Comparison of ENCODE assay signal across 9 cellular contexts in genomic region chr19:5432687-5433086, GRCh38. TPM values are rescaled to one million over a fixed set of nuclear protein-coding genes. Genes with fewer than 3 reads are reported as not detected.
"Had no signal": no experiment of that assay in that cellular context is flagged by ENCODE, and none has a peak within 500 bp of the region (broad histone marks: within the 10 kb centered on the region; RNA-seq: fewer than 3 reads in every experiment).

No MANE protein-coding gene starts in this region.

- H3K9ac ChIP-seq: GM23248 had no signal

- DNase-seq: GM23248, GOT3, H9, HCEC 1CT, IMR-90, KG1 had no signal

- H3K27ac ChIP-seq: GM23248 had no signal

- H2AFZ ChIP-seq: GM23248 had no signal

- H3K4me3 ChIP-seq: GM23248, K562 had no signal

- H3K27ac Mint-ChIP-seq: H9 had no signal

- H3K4me3 Mint-ChIP-seq: H9 had no signal

RNA-seq across cellular contexts. Expression of gene ZNRF4, which starts 22.5 kb away (rescaled TPM):
- total RNA-seq: GM23248, H4, H9, HT-29, IMR-90, K562 had no signal
- polyA plus RNA-seq: GM23248, IMR-90, K562 had no signal
